In genomic region chr12:132075026-132075713, GRCh38 we compare ENCODE assay signal across 1 cellular context.
TF ChIP-seq lines count a peak whose summit lies in the region.

No MANE protein-coding gene starts in this region.

TF ChIP-seq in GM23338, 12 proteins besides CTCF, POLR2A, EP300 and RAD21 (continued from another document):
- TF ChIP-seq, protein P1, sequence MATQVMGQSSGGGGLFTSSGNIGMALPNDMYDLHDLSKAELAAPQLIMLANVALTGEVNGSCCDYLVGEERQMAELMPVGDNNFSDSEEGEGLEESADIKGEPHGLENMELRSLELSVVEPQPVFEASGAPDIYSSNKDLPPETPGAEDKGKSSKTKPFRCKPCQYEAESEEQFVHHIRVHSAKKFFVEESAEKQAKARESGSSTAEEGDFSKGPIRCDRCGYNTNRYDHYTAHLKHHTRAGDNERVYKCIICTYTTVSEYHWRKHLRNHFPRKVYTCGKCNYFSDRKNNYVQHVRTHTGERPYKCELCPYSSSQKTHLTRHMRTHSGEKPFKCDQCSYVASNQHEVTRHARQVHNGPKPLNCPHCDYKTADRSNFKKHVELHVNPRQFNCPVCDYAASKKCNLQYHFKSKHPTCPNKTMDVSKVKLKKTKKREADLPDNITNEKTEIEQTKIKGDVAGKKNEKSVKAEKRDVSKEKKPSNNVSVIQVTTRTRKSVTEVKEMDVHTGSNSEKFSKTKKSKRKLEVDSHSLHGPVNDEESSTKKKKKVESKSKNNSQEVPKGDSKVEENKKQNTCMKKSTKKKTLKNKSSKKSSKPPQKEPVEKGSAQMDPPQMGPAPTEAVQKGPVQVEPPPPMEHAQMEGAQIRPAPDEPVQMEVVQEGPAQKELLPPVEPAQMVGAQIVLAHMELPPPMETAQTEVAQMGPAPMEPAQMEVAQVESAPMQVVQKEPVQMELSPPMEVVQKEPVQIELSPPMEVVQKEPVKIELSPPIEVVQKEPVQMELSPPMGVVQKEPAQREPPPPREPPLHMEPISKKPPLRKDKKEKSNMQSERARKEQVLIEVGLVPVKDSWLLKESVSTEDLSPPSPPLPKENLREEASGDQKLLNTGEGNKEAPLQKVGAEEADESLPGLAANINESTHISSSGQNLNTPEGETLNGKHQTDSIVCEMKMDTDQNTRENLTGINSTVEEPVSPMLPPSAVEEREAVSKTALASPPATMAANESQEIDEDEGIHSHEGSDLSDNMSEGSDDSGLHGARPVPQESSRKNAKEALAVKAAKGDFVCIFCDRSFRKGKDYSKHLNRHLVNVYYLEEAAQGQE (IDR thresholded peaks at IDR 0.05; ENCODE audit: unreplicated experiment) = no peak
- TF ChIP-seq JUNB (IDR thresholded peaks at IDR 0.05; ENCODE audit: unreplicated experiment) = no peak
- TF ChIP-seq CREB1 (CRISPR knock-in tag; IDR thresholded peaks at IDR 0.05; ENCODE audit: low read depth) = no peak
- TF ChIP-seq STAT1 (IDR thresholded peaks at IDR 0.05; ENCODE audit: unreplicated experiment) = no peak
- TF ChIP-seq POLR2AphosphoS5 (IDR thresholded peaks at IDR 0.05; ENCODE audit: low read depth) = no peak
- no peak for TF ChIP-seq EZH2phosphoT487 (IDR thresholded peaks at IDR 0.05; ENCODE audit: unreplicated experiment)
- no peak for TF ChIP-seq NANOG (IDR thresholded peaks at IDR 0.05; ENCODE audit: borderline replicate concordance)
